In genomic region chr11:123653405-123653996, GRCh38 we compare ENCODE assay signal across 9 cellular contexts. TPM values are rescaled to one million over a fixed set of nuclear protein-coding genes. Genes with fewer than 3 reads are reported as not detected.
DNase-seq lines count a peak whose midpoint lies in the region; ATAC-seq and TF ChIP-seq lines count a peak whose summit lies in the region.
"Had no signal": no experiment of that assay in that cellular context is flagged by ENCODE, and none has a peak within 500 bp of the region (broad histone marks: within the 10 kb centered on the region; RNA-seq: fewer than 3 reads in every experiment).

No MANE protein-coding gene starts in this region.

- no peaks in the 10 kb centered on the region for H3K9me2 ChIP-seq in PC-3 (replicated peaks; ENCODE audit: low read length)

- no peak overlapping the region for H3K9ac ChIP-seq in PC-3 (ENCODE audit: low read length)

- H3K9me3 ChIP-seq in PC-3 (ENCODE audit: low read length) (no peaks in the 10 kb centered on the region), sigmoid colon (no peaks in the 10 kb centered on the region)

- H3F3A ChIP-seq in PC-3 (ENCODE audit: low read length, unreplicated experiment) = no peaks in the 10 kb centered on the region

- H3K27me3 ChIP-seq in PC-3 (ENCODE audit: low read length) (peaks cover 66% of the 10 kb centered on the region), sigmoid colon (peaks cover 0 to 33% (median 24%) of the 10 kb centered on the region in 3 donors)

- 11 to 17% methylated on average over 21 of the region's 21 CpGs for WGBS in sigmoid colon, 2 donors

- no peak for TF ChIP-seq EP300 in sigmoid colon (IDR thresholded peaks at IDR 0.05)

- H3K36me3 ChIP-seq in PC-3 (ENCODE audit: low read depth, low read length) (no peaks in the 10 kb centered on the region), sigmoid colon (no peaks in the 10 kb centered on the region)

- H3K4me1 ChIP-seq in PC-3 (ENCODE audit: insufficient read depth, low read length) = peaks cover 10% of the 10 kb centered on the region; the same call in 1 of the 2 replicates
- H3K4me1 ChIP-seq in sigmoid colon = peaks cover 0 to 20% (median 19%) of the 10 kb centered on the region in 4 donors

- H2AFZ ChIP-seq in PC-3 (ENCODE audit: low read length) = peak overlapping the region; percentile 84; the same call in 1 of the 2 replicates

- peak; percentile 48 for TF ChIP-seq CTCF in PC-3 (conservative IDR thresholded peaks at IDR 0.05; ENCODE audit: low read depth, low read length)
- peak; percentile 11 for TF ChIP-seq CTCF in fibroblast of the aortic adventitia (IDR thresholded peaks at IDR 0.05; ENCODE audit: insufficient read depth, low read length)
- no peak for TF ChIP-seq CTCF in sigmoid colon (IDR thresholded peaks at IDR 0.05)

- H4K20me1 ChIP-seq in PC-3 (ENCODE audit: low read length) = no peaks in the 10 kb centered on the region

- no TSS peak for BruUV-seq in PC-3 (replicated peaks; lab: Mats Ljungman, UMichigan)

- POLR2A ChIA-PET in PC-3 (lab: Charles Lee; ENCODE audit: unreplicated experiment) = no interaction called here

- peak overlapping the region; percentile 96 for H3K4me2 ChIP-seq in PC-3 (ENCODE audit: low read length)

- H3K27ac ChIP-seq in PC-3 (ENCODE audit: low read length) = no peak overlapping the region
- H3K27ac ChIP-seq in sigmoid colon = peak overlapping the region in 2 of 4 donors; percentile 54 to 70

- peak; percentile 63 for DNase-seq in NCI-H2227 (lab: John Stamatoyannopoulos, UW; ENCODE audit: unreplicated experiment)
- no peak for DNase-seq in NCI-H2227 treated with DMSO at 0.1 percent for 48 hours (lab: John Stamatoyannopoulos, UW)
- peak; percentile 19 for DNase-seq in PC-3
- DNase-seq in fibroblast of the aortic adventitia (ENCODE audit: low read depth) = no peak
- DNase-seq in sigmoid colon = no peak
- DNase-seq in T-helper 9 cell = no peak
- DNase-seq in GDM1 (lab: John Stamatoyannopoulos, UW) = no peak

- ATAC-seq in PC-3 (no peak; the same call in 1 of the 2 replicates), GM19324 (IDR thresholded peaks at IDR 0.05; ENCODE audit: low FRiP score, unreplicated experiment) (no peak)

- no peak for TF ChIP-seq POLR2A in sigmoid colon (IDR thresholded peaks at IDR 0.05)

- H3K4me3 ChIP-seq in PC-3 (ENCODE audit: low read length) (peak overlapping the region; percentile 74; the same call in 1 of the 2 replicates), fibroblast of the aortic adventitia (ENCODE audit: low read depth, low read length) (peak overlapping the region; percentile 69), sigmoid colon (peak overlapping the region in 3 of 4 donors; percentile 46 to 60 (median 57))

- H3K79me2 ChIP-seq in PC-3 (ENCODE audit: low read length) = no peaks in the 10 kb centered on the region

- intact Hi-C loops in PC-3 (cut with micrococcal nuclease) (no loop called here), sigmoid colon (cut with DNase I) (no loop called here)

- CTCF ChIA-PET in PC-3 (lab: Charles Lee) = interaction anchor here (0.5 to 0.6 kb wide), 2 partner anchors 54 to 1750 kb away, joined by 3 read pairs; no protein-coding TSS in a partner anchor

RNA-seq across cellular contexts. Expression of gene SCN3B, which starts 0.9 kb away (rescaled TPM):
- total RNA-seq in PC-3 (2014; rRNA removed) (0.23 and 0.26 TPM in 2 replicates), fibroblast of the aortic adventitia (ENCODE audit: low replicate concordance) (not detected in 2 replicates), sigmoid colon (1 to 10 TPM; 2.0 to 3.0 (median 2.6) TPM)
- polyA plus RNA-seq in sigmoid colon = 1 to 10 TPM in 1 of 3 donors, under 1 TPM in 1, not detected in 1; 0.60 to 1.5 TPM
- total RNA-seq: T-helper 2 cell treated with Interferon-gamma antibody and Interleukin-4, amounts not matched to agents 100 ng/mL and 5 ng/mL, for 36 hours had no signal

Comparison
In these comparisons a context has a peak if more than half of its experiments do, and no peak if none do; other contexts are left out.
1. DNase-seq: peak in NCI-H2227 (single experiment) and PC-3 (single experiment); none in NCI-H2227 treated with DMSO at 0.1 percent for 48 hours (single experiment), fibroblast of the aortic adventitia (single experiment), sigmoid colon (single experiment), T-helper 9 cell (single experiment) and GDM1 (single experiment).
2. CTCF ChIP-seq: peak in PC-3 (single experiment) and fibroblast of the aortic adventitia (single experiment); none in sigmoid colon (0 of 4).
3. Peak in every context shown above with its lines, with median percentiles within 50 percentile points of each other: H3K4me3 ChIP-seq.